1 cellular context compared by ENCODE assay signal in genomic region chr11:56876621-56877312, GRCh38.
TF ChIP-seq lines count a peak whose summit lies in the region.

No MANE protein-coding gene starts in this region.

TF ChIP-seq in H1, 55 proteins besides CTCF, POLR2A, EP300 and RAD21:
- TF ChIP-seq SIX5 (IDR thresholded peaks at IDR 0.05; ENCODE audit: low read depth, low read length) = no peak
- TF ChIP-seq GTF2F1 (IDR thresholded peaks at IDR 0.05; ENCODE audit: borderline replicate concordance, low read depth, low read length) = no peak
- TF ChIP-seq ATF2 (IDR thresholded peaks at IDR 0.05; ENCODE audit: low read length) = no peak
- no peak for TF ChIP-seq EGR1 (IDR thresholded peaks at IDR 0.05; ENCODE audit: borderline replicate concordance, low read depth, low read length)
- no peak for TF ChIP-seq KDM1A (IDR thresholded peaks at IDR 0.05; ENCODE audit: borderline replicate concordance, low read length)
- TF ChIP-seq SP2 (IDR thresholded peaks at IDR 0.05; ENCODE audit: low read length) = no peak
- no peak for TF ChIP-seq RFX5 (IDR thresholded peaks at IDR 0.05; ENCODE audit: borderline replicate concordance, low read depth, low read length)
- TF ChIP-seq SUZ12 (IDR thresholded peaks at IDR 0.05; ENCODE audit: low read length) = no peak
- no peak for TF ChIP-seq CHD1 (IDR thresholded peaks at IDR 0.05; ENCODE audit: low read depth, low read length)
- TF ChIP-seq GABPA (IDR thresholded peaks at IDR 0.05; ENCODE audit: borderline replicate concordance, insufficient read depth, low read length) = no peak
- no peak for TF ChIP-seq ZNF274 (IDR thresholded peaks at IDR 0.05; ENCODE audit: borderline replicate concordance, extremely low read depth, low read length)
- TF ChIP-seq PHF8 (conservative IDR thresholded peaks at IDR 0.05; ENCODE audit: low read depth, low read length) = no peak
- no peak for TF ChIP-seq BCL11A (IDR thresholded peaks at IDR 0.05; ENCODE audit: low read depth in 2 of 2, low read length in 2 of 2)
- no peak for TF ChIP-seq CREB1 (IDR thresholded peaks at IDR 0.05)
- no peak for TF ChIP-seq POLR2AphosphoS5 (IDR thresholded peaks at IDR 0.05; ENCODE audit: low read depth, low read length)
